ENCODE assay signal across 1 cellular context in genomic region chr6:70706491-70707123, GRCh38.
TF ChIP-seq lines count a peak whose summit lies in the region.

No MANE protein-coding gene starts in this region.

TF ChIP-seq in GM12878, 131 proteins besides CTCF, POLR2A, EP300 and RAD21 (continued from another document):
- TF ChIP-seq REST (IDR thresholded peaks at IDR 0.05; ENCODE audit: low read depth, low read length): no peak
